Comparison of ENCODE assay signal across 8 cellular contexts in genomic region chr7:137953692-137954470, GRCh38. TPM values are rescaled to one million over a fixed set of nuclear protein-coding genes. Genes with fewer than 3 reads are reported as not detected.
DNase-seq lines count a peak whose midpoint lies in the region; ATAC-seq and TF ChIP-seq lines count a peak whose summit lies in the region.

No MANE protein-coding gene starts in this region.

- ATAC-seq in HG03039 (IDR thresholded peaks at IDR 0.05; ENCODE audit: unreplicated experiment): no peak
- no peak for ATAC-seq in GM18498 (IDR thresholded peaks at IDR 0.05; ENCODE audit: unreplicated experiment)

- H3K79me2 ChIP-seq in PC-9 (ENCODE audit: low read depth) (peaks cover 75% of the 10 kb centered on the region), fibroblast of lung (ENCODE audit: control insufficient read depth, insufficient read depth, low read length) (peaks cover 70% of the 10 kb centered on the region), smooth muscle cell (ENCODE audit: low read depth) (peaks cover 81% of the 10 kb centered on the region)

- H3F3A ChIP-seq in PC-9 (ENCODE audit: insufficient read depth, low read depth): peaks cover 46% of the 10 kb centered on the region
- peaks cover 21% of the 10 kb centered on the region for H3F3A ChIP-seq in smooth muscle cell (ENCODE audit: low read depth)

- intact Hi-C loops in PC-9 (cut with micrococcal nuclease; ENCODE audit: unreplicated experiment): loop anchor here (1.0 kb wide), 3 partner anchors 9 to 48 kb away; partner anchors contain the start of gene CREB3L2

- H3K27me3 ChIP-seq in PC-9 (ENCODE audit: insufficient read depth, low read depth) (no peaks in the 10 kb centered on the region), fibroblast of lung (ENCODE audit: control insufficient read depth, insufficient read depth, low read length) (no peaks in the 10 kb centered on the region), smooth muscle cell (ENCODE audit: low read depth) (no peaks in the 10 kb centered on the region)

- no peaks in the 10 kb centered on the region for H3K9me2 ChIP-seq in PC-9 (ENCODE audit: insufficient read depth)

- peak overlapping the region; percentile 73 for H3K4me2 ChIP-seq in PC-9
- H3K4me2 ChIP-seq in fibroblast of lung (ENCODE audit: extremely low read depth, insufficient read depth, low read length): peak overlapping the region; percentile 49
- H3K4me2 ChIP-seq in smooth muscle cell: peak overlapping the region; percentile 63

- H3K9me3 ChIP-seq in PC-9 (ENCODE audit: insufficient read depth, low read depth): no peaks in the 10 kb centered on the region
- no peaks in the 10 kb centered on the region for H3K9me3 ChIP-seq in fibroblast of lung (ENCODE audit: control insufficient read depth, insufficient read depth, low read depth, low read length)
- H3K9me3 ChIP-seq in smooth muscle cell (replicated peaks; ENCODE audit: low read depth): no peaks in the 10 kb centered on the region

- CTCF ChIA-PET in PC-9 (lab: Charles Lee): no interaction called here

- H4K20me1 ChIP-seq in PC-9 (ENCODE audit: insufficient read depth) (no peaks in the 10 kb centered on the region), fibroblast of lung (ENCODE audit: control insufficient read depth, extremely low read depth, insufficient read depth, low read length) (no peaks in the 10 kb centered on the region), smooth muscle cell (ENCODE audit: low read depth) (peaks cover 93% of the 10 kb centered on the region)

- H3K36me3 ChIP-seq in PC-9 (ENCODE audit: low read depth) (no peaks in the 10 kb centered on the region; the same call in 1 of the 2 replicates), fibroblast of lung (ENCODE audit: control insufficient read depth, insufficient read depth, low read length) (no peaks in the 10 kb centered on the region), smooth muscle cell (ENCODE audit: low read depth) (no peaks in the 10 kb centered on the region)

- DNase-seq in NCI-H1417 (lab: John Stamatoyannopoulos, UW) (peak in 2 of 3 experiments; percentile 32 to 77), NCI-H1417 treated with DMSO at 0.1 percent for 48 hours (lab: John Stamatoyannopoulos, UW) (no peak), PC-9 (peak; percentile 65 to 99), fibroblast of lung (ENCODE audit: low read depth in 2 of 2) (peak; percentile 79 to 82), smooth muscle cell (lab: John Stamatoyannopoulos, UW; ENCODE audit: unreplicated experiment) (no peak), retina (no peak)

- H3K4me3 ChIP-seq in PC-9 (peak overlapping the region; percentile 21; the same call in 1 of the 2 replicates), fibroblast of lung (replicated peaks in 1 of 4; ENCODE audit: control extremely low read depth in 1 of 4, insufficient read depth in 1 of 4, low read depth in 3 of 4, low read length in 4 of 4) (peak overlapping the region in 1 of 4 experiments; percentile 26), smooth muscle cell (no peak overlapping the region)

- WGBS in smooth muscle cell (ENCODE audit: low lambda C conversion rate): 17% methylated on average over 6 of the region's 6 CpGs

- H3K4me1 ChIP-seq in PC-9 (replicated peaks; ENCODE audit: insufficient read depth) (peaks cover 76% of the 10 kb centered on the region), fibroblast of lung (ENCODE audit: control insufficient read depth, extremely low read depth, insufficient read depth, low read length) (peaks cover 35% of the 10 kb centered on the region), smooth muscle cell (ENCODE audit: low read depth) (peaks cover 32% of the 10 kb centered on the region)

- no peak for TF ChIP-seq CTCF in PC-9 (conservative IDR thresholded peaks at IDR 0.05)
- TF ChIP-seq CTCF in fibroblast of lung (conservative IDR thresholded peaks at IDR 0.05 in 1 of 2, IDR thresholded peaks at IDR 0.05 in 1 of 2; ENCODE audit: low read depth in 1 of 2, low read length in 2 of 2): no peak
- TF ChIP-seq CTCF in smooth muscle cell (IDR thresholded peaks at IDR 0.05; ENCODE audit: borderline replicate concordance, insufficient read depth, poor library complexity, severe bottlenecking): no peak

- H2AFZ ChIP-seq in PC-9 (no peak overlapping the region), fibroblast of lung (ENCODE audit: low read length) (no peak overlapping the region), smooth muscle cell (ENCODE audit: low read depth) (no peak overlapping the region)

- H3K9ac ChIP-seq in fibroblast of lung (ENCODE audit: insufficient read depth, low read length): peak overlapping the region; percentile 48
- peak overlapping the region; percentile 93 for H3K9ac ChIP-seq in smooth muscle cell (ENCODE audit: low read depth)

- POLR2A ChIA-PET in PC-9 (lab: Charles Lee; ENCODE audit: unreplicated experiment): interaction anchor here (0.5 to 0.9 kb wide), 4 partner anchors 24 to 510 kb away, joined by 3 to 8 read pairs (median 4); partner anchors contain the start of gene CREB3L2

- H3K27ac ChIP-seq in PC-9 (peak overlapping the region; percentile 90), fibroblast of lung (ENCODE audit: insufficient read depth, low read length) (peak overlapping the region; percentile 89), smooth muscle cell (ENCODE audit: low read depth) (peak overlapping the region; percentile 97)

- BruUV-seq in PC-9 (replicated peaks; lab: Mats Ljungman, UMichigan): no TSS peak

RNA-seq across cellular contexts. Expression of gene CREB3L2, which starts 48.0 kb away (rescaled TPM):
- 41.2 and 41.9 TPM in 2 replicates for total RNA-seq in PC-9 (2021)
- 12.6 and 39.3 TPM in 2 replicates for total RNA-seq in fibroblast of lung
- 57.9 and 63.7 TPM in 2 replicates for polyA plus RNA-seq in fibroblast of lung
- 37.1 and 49.5 TPM in 2 replicates for polyA plus RNA-seq in fibroblast of lung (2012)
- polyA minus RNA-seq in fibroblast of lung (ENCODE audit: low replicate concordance): 96.9 and 155 TPM in 2 replicates
- total RNA-seq in smooth muscle cell: 46.4 and 69.1 TPM in 2 replicates
- polyA plus RNA-seq in smooth muscle cell: 27.4 and 37.6 TPM in 2 replicates

Comparison
In these comparisons a context has a peak if more than half of its experiments do, and no peak if none do; other contexts are left out.
1. DNase-seq: peak in NCI-H1417 (2 of 3), PC-9 (2 of 2) and fibroblast of lung (2 of 2); none in NCI-H1417 treated with DMSO at 0.1 percent for 48 hours (single experiment), smooth muscle cell (single experiment) and retina (single experiment).
2. Peak in every context shown above with its lines, with median percentiles within 50 percentile points of each other: H3K27ac ChIP-seq and H3K4me2 ChIP-seq.